ENCODE assay signal across 27 cellular contexts in the genomic region with DNA sequence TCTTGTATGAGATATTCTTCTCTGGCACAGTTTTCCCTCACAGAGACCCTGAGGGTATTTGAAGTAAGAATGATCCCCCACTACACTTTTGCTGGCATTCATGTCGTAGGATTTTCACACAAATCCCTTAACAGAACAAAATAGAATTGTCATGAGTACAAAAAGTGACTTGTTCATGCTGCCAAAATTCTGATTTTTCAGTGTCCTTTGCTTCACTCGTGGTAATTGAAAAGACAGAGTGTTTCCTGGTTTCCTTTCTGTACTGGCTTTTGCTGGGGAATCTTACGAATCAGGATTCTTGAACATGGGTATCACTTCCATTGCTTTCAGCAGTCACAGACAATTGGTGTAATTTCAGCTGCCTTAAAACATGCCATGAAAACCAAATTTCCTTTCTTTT.
"Had no signal": no experiment of that assay in that cellular context is flagged by ENCODE, and none has a peak within 500 bp of the region (broad histone marks: within the 10 kb centered on the region; RNA-seq: fewer than 3 reads in every experiment).

No MANE protein-coding gene starts in this region.

- H3K27me3 ChIP-seq: gastroesophageal sphincter, heart right ventricle, right lobe of liver, stomach, transverse colon, upper lobe of right lung, uterus had no signal

- ATAC-seq: esophagus mucosa, gastroesophageal sphincter, heart right ventricle, left ventricle myocardium superior, lower lobe of right lung, mucosa of descending colon, right lobe of liver, upper lobe of right lung had no signal

- H3K4me3 ChIP-seq: gastroesophageal sphincter, heart right ventricle, lower lobe of right lung, mucosa of descending colon, right lobe of liver, stomach, transverse colon, upper lobe of right lung, uterus had no signal

- H3K27ac ChIP-seq: epithelial cell of prostate, gastroesophageal sphincter, heart right ventricle, lower lobe of right lung, right lobe of liver, stomach, transverse colon, upper lobe of right lung, uterus had no signal

- DNase-seq: cerebellar nuclear complex; cortex of kidney; effector CD8-positive, alpha-beta T cell; endodermal cell; foreskin fibroblast; glutamatergic neuron; heart right ventricle; immature natural killer cell; islet precursor cell; left ventricle myocardium superior; lower lobe of right lung; mucosa of descending colon; naive B cell; nucleus accumbens; right lobe of liver; small intestine; stimulated activated CD4-positive, alpha-beta T cell treated with anti-CD3 and anti-CD28 coated beads, Interleukin-15, amount 100 ng/mL, for 24 hours; stimulated activated CD4-positive, alpha-beta T cell treated with anti-CD3 and anti-CD28 coated beads, Interleukin-2, amount 100 ng/mL, for 48 hours; stimulated activated CD8-positive, alpha-beta memory T cell treated with anti-CD3 and anti-CD28 coated beads, Interleukin-4, amount 100 ng/mL, for 48 hours; stimulated activated naive CD4-positive, alpha-beta T cell; stomach; transverse colon; upper lobe of right lung; uterus had no signal
